In the genomic region with DNA sequence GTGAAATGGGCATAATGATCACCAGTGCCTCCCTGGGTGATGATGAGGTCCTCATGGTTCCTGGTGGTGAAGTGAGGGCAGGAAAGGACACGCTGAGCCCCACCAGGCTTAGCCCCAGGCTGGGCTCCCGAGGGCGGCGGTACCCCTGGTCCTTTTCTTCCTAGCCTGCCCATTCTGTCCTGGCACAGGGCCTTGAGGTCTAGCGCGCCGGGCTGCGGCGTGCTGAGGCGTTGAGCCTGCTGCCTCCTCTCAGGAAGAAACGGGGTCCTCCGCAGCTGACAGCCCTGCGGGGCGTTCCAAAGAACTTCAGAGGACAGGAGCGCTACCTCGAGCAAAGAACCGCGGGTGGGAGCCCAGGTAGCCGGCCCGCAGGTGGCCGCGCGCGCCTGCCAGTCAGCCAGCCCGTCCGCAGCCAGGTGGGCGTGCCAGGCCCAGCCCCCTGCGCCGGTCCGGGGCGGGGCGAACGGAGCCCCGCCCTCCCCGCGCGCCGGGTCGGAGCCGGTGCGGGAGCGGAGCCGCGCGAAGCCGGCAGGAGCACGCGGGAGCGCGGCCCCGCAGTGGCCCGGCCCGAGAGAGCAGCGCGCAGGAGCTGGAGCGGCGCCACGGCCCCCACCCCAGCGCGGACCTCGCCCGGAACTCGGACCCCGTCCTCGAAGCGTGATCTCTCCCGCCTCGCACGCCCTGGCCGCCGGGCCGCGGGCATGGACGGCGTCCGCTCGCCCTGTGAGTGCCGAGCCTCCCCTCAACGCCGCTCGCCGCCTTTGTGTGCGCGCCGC, we compare ENCODE assay signal across 1 cellular context.
TF ChIP-seq lines count a peak whose summit lies in the region.

A gene (plus strand): TSS at position 477 of the 776 bp plus-strand sequence. CDS start 791 bp downstream, outside the sequence.

TF ChIP-seq in HepG2, 621 proteins besides CTCF, POLR2A, EP300 and RAD21 (continued from another document and continues in another):
- TF ChIP-seq HNRNPL (IDR thresholded peaks at IDR 0.05; ENCODE audit: low read depth, low read length), result peak; percentile 84
- TF ChIP-seq GATAD2A (CRISPR knock-in tag; IDR thresholded peaks at IDR 0.05), result no peak
- TF ChIP-seq, protein P1, sequence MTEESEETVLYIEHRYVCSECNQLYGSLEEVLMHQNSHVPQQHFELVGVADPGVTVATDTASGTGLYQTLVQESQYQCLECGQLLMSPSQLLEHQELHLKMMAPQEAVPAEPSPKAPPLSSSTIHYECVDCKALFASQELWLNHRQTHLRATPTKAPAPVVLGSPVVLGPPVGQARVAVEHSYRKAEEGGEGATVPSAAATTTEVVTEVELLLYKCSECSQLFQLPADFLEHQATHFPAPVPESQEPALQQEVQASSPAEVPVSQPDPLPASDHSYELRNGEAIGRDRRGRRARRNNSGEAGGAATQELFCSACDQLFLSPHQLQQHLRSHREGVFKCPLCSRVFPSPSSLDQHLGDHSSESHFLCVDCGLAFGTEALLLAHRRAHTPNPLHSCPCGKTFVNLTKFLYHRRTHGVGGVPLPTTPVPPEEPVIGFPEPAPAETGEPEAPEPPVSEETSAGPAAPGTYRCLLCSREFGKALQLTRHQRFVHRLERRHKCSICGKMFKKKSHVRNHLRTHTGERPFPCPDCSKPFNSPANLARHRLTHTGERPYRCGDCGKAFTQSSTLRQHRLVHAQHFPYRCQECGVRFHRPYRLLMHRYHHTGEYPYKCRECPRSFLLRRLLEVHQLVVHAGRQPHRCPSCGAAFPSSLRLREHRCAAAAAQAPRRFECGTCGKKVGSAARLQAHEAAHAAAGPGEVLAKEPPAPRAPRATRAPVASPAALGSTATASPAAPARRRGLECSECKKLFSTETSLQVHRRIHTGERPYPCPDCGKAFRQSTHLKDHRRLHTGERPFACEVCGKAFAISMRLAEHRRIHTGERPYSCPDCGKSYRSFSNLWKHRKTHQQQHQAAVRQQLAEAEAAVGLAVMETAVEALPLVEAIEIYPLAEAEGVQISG (CRISPR knock-in tag; IDR thresholded peaks at IDR 0.05), result peak; percentile 35
- TF ChIP-seq ZNF792 (CRISPR knock-in tag; IDR thresholded peaks at IDR 0.05), result no peak
- no peak for TF ChIP-seq ZBTB21 (CRISPR knock-in tag; IDR thresholded peaks at IDR 0.05)
- TF ChIP-seq, protein P2, sequence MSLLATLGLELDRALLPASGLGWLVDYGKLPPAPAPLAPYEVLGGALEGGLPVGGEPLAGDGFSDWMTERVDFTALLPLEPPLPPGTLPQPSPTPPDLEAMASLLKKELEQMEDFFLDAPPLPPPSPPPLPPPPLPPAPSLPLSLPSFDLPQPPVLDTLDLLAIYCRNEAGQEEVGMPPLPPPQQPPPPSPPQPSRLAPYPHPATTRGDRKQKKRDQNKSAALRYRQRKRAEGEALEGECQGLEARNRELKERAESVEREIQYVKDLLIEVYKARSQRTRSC (CRISPR knock-in tag; IDR thresholded peaks at IDR 0.05; ENCODE audit: low read depth), result no peak
- TF ChIP-seq, protein P3, sequence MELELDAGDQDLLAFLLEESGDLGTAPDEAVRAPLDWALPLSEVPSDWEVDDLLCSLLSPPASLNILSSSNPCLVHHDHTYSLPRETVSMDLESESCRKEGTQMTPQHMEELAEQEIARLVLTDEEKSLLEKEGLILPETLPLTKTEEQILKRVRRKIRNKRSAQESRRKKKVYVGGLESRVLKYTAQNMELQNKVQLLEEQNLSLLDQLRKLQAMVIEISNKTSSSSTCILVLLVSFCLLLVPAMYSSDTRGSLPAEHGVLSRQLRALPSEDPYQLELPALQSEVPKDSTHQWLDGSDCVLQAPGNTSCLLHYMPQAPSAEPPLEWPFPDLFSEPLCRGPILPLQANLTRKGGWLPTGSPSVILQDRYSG (CRISPR knock-in tag; IDR thresholded peaks at IDR 0.05), result no peak
- TF ChIP-seq POLR2AphosphoS5 (IDR thresholded peaks at IDR 0.05; ENCODE audit: low read depth, low read length), result no peak
- TF ChIP-seq ZSCAN30 (CRISPR knock-in tag; IDR thresholded peaks at IDR 0.05), result no peak
- TF ChIP-seq ZNF563 (CRISPR knock-in tag; IDR thresholded peaks at IDR 0.05), result peak; percentile 79
- TF ChIP-seq, protein P4, sequence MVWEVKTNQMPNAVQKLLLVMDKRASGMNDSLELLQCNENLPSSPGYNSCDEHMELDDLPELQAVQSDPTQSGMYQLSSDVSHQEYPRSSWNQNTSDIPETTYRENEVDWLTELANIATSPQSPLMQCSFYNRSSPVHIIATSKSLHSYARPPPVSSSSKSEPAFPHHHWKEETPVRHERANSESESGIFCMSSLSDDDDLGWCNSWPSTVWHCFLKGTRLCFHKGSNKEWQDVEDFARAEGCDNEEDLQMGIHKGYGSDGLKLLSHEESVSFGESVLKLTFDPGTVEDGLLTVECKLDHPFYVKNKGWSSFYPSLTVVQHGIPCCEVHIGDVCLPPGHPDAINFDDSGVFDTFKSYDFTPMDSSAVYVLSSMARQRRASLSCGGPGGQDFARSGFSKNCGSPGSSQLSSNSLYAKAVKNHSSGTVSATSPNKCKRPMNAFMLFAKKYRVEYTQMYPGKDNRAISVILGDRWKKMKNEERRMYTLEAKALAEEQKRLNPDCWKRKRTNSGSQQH (CRISPR knock-in tag; IDR thresholded peaks at IDR 0.05; ENCODE audit: low read depth), result no peak
- no peak for TF ChIP-seq FOXK1 (CRISPR knock-in tag; IDR thresholded peaks at IDR 0.05; ENCODE audit: borderline replicate concordance, low read depth)
- TF ChIP-seq, protein P5, sequence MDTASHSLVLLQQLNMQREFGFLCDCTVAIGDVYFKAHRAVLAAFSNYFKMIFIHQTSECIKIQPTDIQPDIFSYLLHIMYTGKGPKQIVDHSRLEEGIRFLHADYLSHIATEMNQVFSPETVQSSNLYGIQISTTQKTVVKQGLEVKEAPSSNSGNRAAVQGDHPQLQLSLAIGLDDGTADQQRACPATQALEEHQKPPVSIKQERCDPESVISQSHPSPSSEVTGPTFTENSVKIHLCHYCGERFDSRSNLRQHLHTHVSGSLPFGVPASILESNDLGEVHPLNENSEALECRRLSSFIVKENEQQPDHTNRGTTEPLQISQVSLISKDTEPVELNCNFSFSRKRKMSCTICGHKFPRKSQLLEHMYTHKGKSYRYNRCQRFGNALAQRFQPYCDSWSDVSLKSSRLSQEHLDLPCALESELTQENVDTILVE (CRISPR knock-in tag; IDR thresholded peaks at IDR 0.05), result no peak
- TF ChIP-seq ZNF598 (CRISPR knock-in tag; IDR thresholded peaks at IDR 0.05; ENCODE audit: borderline replicate concordance), result 0 out of 2 replicates have a peak, but pooled peaks have one; percentile 42
- TF ChIP-seq, protein P6, sequence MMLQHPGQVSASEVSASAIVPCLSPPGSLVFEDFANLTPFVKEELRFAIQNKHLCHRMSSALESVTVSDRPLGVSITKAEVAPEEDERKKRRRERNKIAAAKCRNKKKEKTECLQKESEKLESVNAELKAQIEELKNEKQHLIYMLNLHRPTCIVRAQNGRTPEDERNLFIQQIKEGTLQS (CRISPR knock-in tag; IDR thresholded peaks at IDR 0.05), result no peak
- TF ChIP-seq, protein P7, sequence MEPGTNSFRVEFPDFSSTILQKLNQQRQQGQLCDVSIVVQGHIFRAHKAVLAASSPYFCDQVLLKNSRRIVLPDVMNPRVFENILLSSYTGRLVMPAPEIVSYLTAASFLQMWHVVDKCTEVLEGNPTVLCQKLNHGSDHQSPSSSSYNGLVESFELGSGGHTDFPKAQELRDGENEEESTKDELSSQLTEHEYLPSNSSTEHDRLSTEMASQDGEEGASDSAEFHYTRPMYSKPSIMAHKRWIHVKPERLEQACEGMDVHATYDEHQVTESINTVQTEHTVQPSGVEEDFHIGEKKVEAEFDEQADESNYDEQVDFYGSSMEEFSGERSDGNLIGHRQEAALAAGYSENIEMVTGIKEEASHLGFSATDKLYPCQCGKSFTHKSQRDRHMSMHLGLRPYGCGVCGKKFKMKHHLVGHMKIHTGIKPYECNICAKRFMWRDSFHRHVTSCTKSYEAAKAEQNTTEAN (CRISPR knock-in tag; conservative IDR thresholded peaks at IDR 0.05), result 0 out of 2 replicates have a peak, but pooled peaks have one; percentile 12
- TF ChIP-seq ZNF225 (CRISPR knock-in tag; IDR thresholded peaks at IDR 0.05), result no peak
- TF ChIP-seq, protein P8, sequence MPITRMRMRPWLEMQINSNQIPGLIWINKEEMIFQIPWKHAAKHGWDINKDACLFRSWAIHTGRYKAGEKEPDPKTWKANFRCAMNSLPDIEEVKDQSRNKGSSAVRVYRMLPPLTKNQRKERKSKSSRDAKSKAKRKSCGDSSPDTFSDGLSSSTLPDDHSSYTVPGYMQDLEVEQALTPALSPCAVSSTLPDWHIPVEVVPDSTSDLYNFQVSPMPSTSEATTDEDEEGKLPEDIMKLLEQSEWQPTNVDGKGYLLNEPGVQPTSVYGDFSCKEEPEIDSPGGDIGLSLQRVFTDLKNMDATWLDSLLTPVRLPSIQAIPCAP (CRISPR knock-in tag; IDR thresholded peaks at IDR 0.05; ENCODE audit: low read depth), result no peak
- TF ChIP-seq RBM39 (IDR thresholded peaks at IDR 0.05; ENCODE audit: low read depth, low read length, poor library complexity, severe bottlenecking), result no peak
- no peak for TF ChIP-seq SP2 (CRISPR knock-in tag; IDR thresholded peaks at IDR 0.05)
- TF ChIP-seq, protein P9, sequence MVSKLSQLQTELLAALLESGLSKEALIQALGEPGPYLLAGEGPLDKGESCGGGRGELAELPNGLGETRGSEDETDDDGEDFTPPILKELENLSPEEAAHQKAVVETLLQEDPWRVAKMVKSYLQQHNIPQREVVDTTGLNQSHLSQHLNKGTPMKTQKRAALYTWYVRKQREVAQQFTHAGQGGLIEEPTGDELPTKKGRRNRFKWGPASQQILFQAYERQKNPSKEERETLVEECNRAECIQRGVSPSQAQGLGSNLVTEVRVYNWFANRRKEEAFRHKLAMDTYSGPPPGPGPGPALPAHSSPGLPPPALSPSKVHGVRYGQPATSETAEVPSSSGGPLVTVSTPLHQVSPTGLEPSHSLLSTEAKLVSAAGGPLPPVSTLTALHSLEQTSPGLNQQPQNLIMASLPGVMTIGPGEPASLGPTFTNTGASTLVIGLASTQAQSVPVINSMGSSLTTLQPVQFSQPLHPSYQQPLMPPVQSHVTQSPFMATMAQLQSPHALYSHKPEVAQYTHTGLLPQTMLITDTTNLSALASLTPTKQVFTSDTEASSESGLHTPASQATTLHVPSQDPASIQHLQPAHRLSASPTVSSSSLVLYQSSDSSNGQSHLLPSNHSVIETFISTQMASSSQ (IDR thresholded peaks at IDR 0.05; ENCODE audit: low read depth), result no peak
- TF ChIP-seq, protein P9 (CRISPR knock-in tag; IDR thresholded peaks at IDR 0.05; ENCODE audit: borderline replicate concordance), result 0 out of 2 replicates have a peak, but pooled peaks have one; percentile 10
- no peak for TF ChIP-seq YEATS4 (CRISPR knock-in tag; IDR thresholded peaks at IDR 0.05; ENCODE audit: borderline replicate concordance)
- TF ChIP-seq, protein P10, sequence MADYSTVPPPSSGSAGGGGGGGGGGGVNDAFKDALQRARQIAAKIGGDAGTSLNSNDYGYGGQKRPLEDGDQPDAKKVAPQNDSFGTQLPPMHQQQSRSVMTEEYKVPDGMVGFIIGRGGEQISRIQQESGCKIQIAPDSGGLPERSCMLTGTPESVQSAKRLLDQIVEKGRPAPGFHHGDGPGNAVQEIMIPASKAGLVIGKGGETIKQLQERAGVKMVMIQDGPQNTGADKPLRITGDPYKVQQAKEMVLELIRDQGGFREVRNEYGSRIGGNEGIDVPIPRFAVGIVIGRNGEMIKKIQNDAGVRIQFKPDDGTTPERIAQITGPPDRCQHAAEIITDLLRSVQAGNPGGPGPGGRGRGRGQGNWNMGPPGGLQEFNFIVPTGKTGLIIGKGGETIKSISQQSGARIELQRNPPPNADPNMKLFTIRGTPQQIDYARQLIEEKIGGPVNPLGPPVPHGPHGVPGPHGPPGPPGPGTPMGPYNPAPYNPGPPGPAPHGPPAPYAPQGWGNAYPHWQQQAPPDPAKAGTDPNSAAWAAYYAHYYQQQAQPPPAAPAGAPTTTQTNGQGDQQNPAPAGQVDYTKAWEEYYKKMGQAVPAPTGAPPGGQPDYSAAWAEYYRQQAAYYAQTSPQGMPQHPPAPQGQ (CRISPR knock-in tag; IDR thresholded peaks at IDR 0.05; ENCODE audit: borderline replicate concordance), result no peak
- TF ChIP-seq ZNF30 (CRISPR knock-in tag; IDR thresholded peaks at IDR 0.05), result no peak
- peak; percentile 44; the same call in 1 of the 2 replicates for TF ChIP-seq SIN3A (IDR thresholded peaks at IDR 0.05; ENCODE audit: borderline replicate concordance, low read depth, low read length)
- TF ChIP-seq, protein P11, sequence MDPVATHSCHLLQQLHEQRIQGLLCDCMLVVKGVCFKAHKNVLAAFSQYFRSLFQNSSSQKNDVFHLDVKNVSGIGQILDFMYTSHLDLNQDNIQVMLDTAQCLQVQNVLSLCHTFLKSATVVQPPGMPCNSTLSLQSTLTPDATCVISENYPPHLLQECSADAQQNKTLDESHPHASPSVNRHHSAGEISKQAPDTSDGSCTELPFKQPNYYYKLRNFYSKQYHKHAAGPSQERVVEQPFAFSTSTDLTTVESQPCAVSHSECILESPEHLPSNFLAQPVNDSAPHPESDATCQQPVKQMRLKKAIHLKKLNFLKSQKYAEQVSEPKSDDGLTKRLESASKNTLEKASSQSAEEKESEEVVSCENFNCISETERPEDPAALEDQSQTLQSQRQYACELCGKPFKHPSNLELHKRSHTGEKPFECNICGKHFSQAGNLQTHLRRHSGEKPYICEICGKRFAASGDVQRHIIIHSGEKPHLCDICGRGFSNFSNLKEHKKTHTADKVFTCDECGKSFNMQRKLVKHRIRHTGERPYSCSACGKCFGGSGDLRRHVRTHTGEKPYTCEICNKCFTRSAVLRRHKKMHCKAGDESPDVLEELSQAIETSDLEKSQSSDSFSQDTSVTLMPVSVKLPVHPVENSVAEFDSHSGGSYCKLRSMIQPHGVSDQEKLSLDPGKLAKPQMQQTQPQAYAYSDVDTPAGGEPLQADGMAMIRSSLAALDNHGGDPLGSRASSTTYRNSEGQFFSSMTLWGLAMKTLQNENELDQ (CRISPR knock-in tag; IDR thresholded peaks at IDR 0.05; ENCODE audit: borderline replicate concordance), result no peak
- TF ChIP-seq ZNF337 (CRISPR knock-in tag; IDR thresholded peaks at IDR 0.05; ENCODE audit: borderline replicate concordance, low read depth), result no peak
- TF ChIP-seq ZNF776 (CRISPR knock-in tag; IDR thresholded peaks at IDR 0.05), result no peak; the same call in 1 of the 2 replicates
- TF ChIP-seq ZSCAN12 (CRISPR knock-in tag; IDR thresholded peaks at IDR 0.05), result no peak
- TF ChIP-seq CREB1 (IDR thresholded peaks at IDR 0.05), result no peak
- TF ChIP-seq CREB1 (CRISPR knock-in tag; IDR thresholded peaks at IDR 0.05), result no peak
